2 cellular contexts compared by ENCODE assay signal in the genomic region with DNA sequence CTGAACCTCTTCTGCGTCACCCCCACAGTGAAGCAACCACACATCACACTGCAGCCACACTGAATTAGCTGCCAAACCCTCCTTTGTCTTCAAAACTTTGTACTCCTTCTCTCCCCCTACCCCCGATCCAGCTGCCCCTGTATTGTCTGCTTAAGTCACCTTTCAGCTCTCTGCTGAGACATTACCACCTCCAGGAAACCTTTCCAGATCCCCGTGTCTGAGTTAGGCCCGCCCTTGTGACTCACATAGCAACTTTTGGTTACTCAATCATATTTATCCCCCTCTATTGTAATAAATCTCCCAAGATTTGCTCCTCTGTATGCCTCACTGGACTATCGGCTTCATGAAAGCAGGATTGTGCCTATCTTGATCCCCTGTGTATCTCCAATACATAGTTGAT.
TF ChIP-seq lines count a peak whose summit lies in the region.

No MANE protein-coding gene starts in this region.

TF ChIP-seq in A549, 52 proteins besides CTCF, POLR2A, EP300 and RAD21 (continued from another document):
- TF ChIP-seq E2F6 (IDR thresholded peaks at IDR 0.05; ENCODE audit: borderline replicate concordance, low read depth) (no peak), FOSB (CRISPR knock-in tag; IDR thresholded peaks at IDR 0.05) (no peak), NPAS2 (CRISPR knock-in tag; IDR thresholded peaks at IDR 0.05; ENCODE audit: borderline replicate concordance) (no peak), ESRRA (IDR thresholded peaks at IDR 0.05; ENCODE audit: borderline replicate concordance, low read length) (no peak), HDAC2 (IDR thresholded peaks at IDR 0.05) (no peak), HOXB13 (CRISPR knock-in tag; IDR thresholded peaks at IDR 0.05; ENCODE audit: low read depth) (no peak), RCOR1 (IDR thresholded peaks at IDR 0.05; ENCODE audit: low read depth, low read length) (no peak), SREBF2 (IDR thresholded peaks at IDR 0.05) (no peak)
TF ChIP-seq in A549: peak in this region for 0.

TF ChIP-seq in K562, 482 proteins besides CTCF, POLR2A, EP300 and RAD21 (continued from another document):
- TF ChIP-seq U2AF1 (optimal IDR thresholded peaks at IDR 0.05; ENCODE audit: low read depth, low read length) (no peak), ZFP36 (IDR thresholded peaks at IDR 0.05; ENCODE audit: low read depth, low read length, partially characterized antibody) (no peak)
